In genomic region chr10:63273575-63273974, GRCh38 we compare ENCODE assay signal across 11 cellular contexts.
DNase-seq lines count a peak whose midpoint lies in the region; ATAC-seq lines count a peak whose summit lies in the region.
"Had no signal": no experiment of that assay in that cellular context is flagged by ENCODE, and none has a peak within 500 bp of the region (broad histone marks: within the 10 kb centered on the region; RNA-seq: fewer than 3 reads in every experiment).

No MANE protein-coding gene starts in this region.

- ATAC-seq in CD4-positive, CD25-positive, alpha-beta regulatory T cell (ENCODE audit: low read depth in 2 of 2): no peak
- peak; percentile 31 for ATAC-seq in activated CD8-positive, alpha-beta T cell treated with anti-CD3 and anti-CD28 coated beads, Interleukin-2, amount 10 ng/mL, durations not matched to agents 7 days and 5 days
- ATAC-seq in GM21529 (IDR thresholded peaks at IDR 0.05; ENCODE audit: unreplicated experiment) (no peak), GM21390 (IDR thresholded peaks at IDR 0.05; ENCODE audit: unreplicated experiment) (no peak)

- POLR2A ChIA-PET in activated CD8-positive, alpha-beta T cell treated with anti-CD3 and anti-CD28 coated beads, Interleukin-2, amount 10 ng/mL, durations not matched to agents 7 days and 5 days (lab: Charles Lee): no interaction called here

- peak overlapping the region in 3 of 4 donors; percentile 3 to 49 (median 6) for H3K4me3 Mint-ChIP-seq in CD4-positive, CD25-positive, alpha-beta regulatory T cell
- peak overlapping the region in 3 of 4 donors; percentile 79 to 84 (median 80) for H3K4me3 Mint-ChIP-seq in IgD-negative memory B cell
- peak overlapping the region; percentile 55 for H3K4me3 Mint-ChIP-seq in activated CD8-positive, alpha-beta T cell treated with anti-CD3 and anti-CD28 coated beads, Interleukin-2, amount 10 ng/mL, durations not matched to agents 7 days and 5 days

- no peaks in the 10 kb centered on the region for H3K9me3 Mint-ChIP-seq in CD4-positive, CD25-positive, alpha-beta regulatory T cell
- H3K9me3 Mint-ChIP-seq in IgD-negative memory B cell: no peaks in the 10 kb centered on the region
- H3K9me3 Mint-ChIP-seq in activated CD8-positive, alpha-beta T cell treated with anti-CD3 and anti-CD28 coated beads, Interleukin-2, amount 10 ng/mL, durations not matched to agents 7 days and 5 days (ENCODE audit: insufficient read depth): no peaks in the 10 kb centered on the region

- CTCF ChIA-PET in activated CD8-positive, alpha-beta T cell treated with anti-CD3 and anti-CD28 coated beads, Interleukin-2, amount 10 ng/mL, durations not matched to agents 7 days and 5 days (lab: Charles Lee): interaction anchor here (0.7 to 2.5 kb wide), 8 partner anchors 11 to 444 kb away, joined by 3 to 6 read pairs (median 3); no protein-coding TSS in a partner anchor

- H3K27ac Mint-ChIP-seq in CD4-positive, CD25-positive, alpha-beta regulatory T cell: peak overlapping the region; percentile 83 to 93 (median 92)
- H3K27ac Mint-ChIP-seq in IgD-negative memory B cell: peak overlapping the region; percentile 88 to 99 (median 95)
- H3K27ac Mint-ChIP-seq in activated CD8-positive, alpha-beta T cell treated with anti-CD3 and anti-CD28 coated beads, Interleukin-2, amount 10 ng/mL, durations not matched to agents 7 days and 5 days: peak overlapping the region; percentile 79

- peak overlapping the region; percentile 64 for H3K27ac ChIP-seq in CD4-positive, CD25-positive, alpha-beta regulatory T cell (ENCODE audit: insufficient read depth, low read length, poor library complexity, severe bottlenecking)
- peak overlapping the region; percentile 77 for H3K27ac ChIP-seq in mesodermal cell (ENCODE audit: low read depth, low read length, severe bottlenecking)
- H3K27ac ChIP-seq: ovary had no signal

- H3K27me3 ChIP-seq in CD4-positive, CD25-positive, alpha-beta regulatory T cell (ENCODE audit: control insufficient read depth, insufficient read depth, low read length): no peaks in the 10 kb centered on the region
- H3K27me3 ChIP-seq: ovary had no signal

- no peaks in the 10 kb centered on the region for H3K36me3 Mint-ChIP-seq in CD4-positive, CD25-positive, alpha-beta regulatory T cell
- H3K36me3 Mint-ChIP-seq in IgD-negative memory B cell: no peaks in the 10 kb centered on the region
- H3K36me3 Mint-ChIP-seq in activated CD8-positive, alpha-beta T cell treated with anti-CD3 and anti-CD28 coated beads, Interleukin-2, amount 10 ng/mL, durations not matched to agents 7 days and 5 days (ENCODE audit: low read depth): peaks cover 3% of the 10 kb centered on the region

- peaks cover 20% of the 10 kb centered on the region for H3K4me1 ChIP-seq in CD4-positive, CD25-positive, alpha-beta regulatory T cell (ENCODE audit: control insufficient read depth, insufficient read depth, low read length, poor library complexity, severe bottlenecking)
- H3K4me1 ChIP-seq in mesodermal cell (ENCODE audit: control insufficient read depth, insufficient read depth, low read length, poor library complexity, severe bottlenecking): peaks cover 13% of the 10 kb centered on the region

- peak overlapping the region; percentile 66 for H3K4me3 ChIP-seq in CD4-positive, CD25-positive, alpha-beta regulatory T cell (ENCODE audit: low read depth, low read length)
- H3K4me3 ChIP-seq in mesodermal cell (ENCODE audit: extremely low read depth, insufficient read depth, low read length, poor library complexity, severe bottlenecking): no peak overlapping the region
- H3K4me3 ChIP-seq: ovary had no signal

- peaks cover 13 to 31% (median 22%) of the 10 kb centered on the region in 4 donors for H3K4me1 Mint-ChIP-seq in CD4-positive, CD25-positive, alpha-beta regulatory T cell
- peaks cover 18 to 26% (median 26%) of the 10 kb centered on the region in 3 donors for H3K4me1 Mint-ChIP-seq in IgD-negative memory B cell
- peaks cover 25% of the 10 kb centered on the region for H3K4me1 Mint-ChIP-seq in activated CD8-positive, alpha-beta T cell treated with anti-CD3 and anti-CD28 coated beads, Interleukin-2, amount 10 ng/mL, durations not matched to agents 7 days and 5 days (ENCODE audit: low read depth)

- no peaks in the 10 kb centered on the region for H3K36me3 ChIP-seq in CD4-positive, CD25-positive, alpha-beta regulatory T cell (ENCODE audit: control insufficient read depth, insufficient read depth, low read length)
- H3K36me3 ChIP-seq in mesodermal cell (ENCODE audit: control insufficient read depth, insufficient read depth, low read length): peaks cover under 1% of the 10 kb centered on the region
- H3K36me3 ChIP-seq: ovary had no signal

- H3K27me3 Mint-ChIP-seq in CD4-positive, CD25-positive, alpha-beta regulatory T cell: no peaks in the 10 kb centered on the region
- H3K27me3 Mint-ChIP-seq in IgD-negative memory B cell: no peaks in the 10 kb centered on the region
- no peaks in the 10 kb centered on the region for H3K27me3 Mint-ChIP-seq in activated CD8-positive, alpha-beta T cell treated with anti-CD3 and anti-CD28 coated beads, Interleukin-2, amount 10 ng/mL, durations not matched to agents 7 days and 5 days (ENCODE audit: low read depth)

- DNase-seq in CD4-positive, CD25-positive, alpha-beta regulatory T cell: peak in 2 of 3 donors; percentile 47 to 51
- no peak for DNase-seq in activated CD8-positive, alpha-beta T cell treated with anti-CD3 and anti-CD28 coated beads, Interleukin-2, amount 10 ng/mL, durations not matched to agents 7 days and 5 days
- DNase-seq in NCI-H524 (lab: John Stamatoyannopoulos, UW) (no peak), NCI-H526 (lab: John Stamatoyannopoulos, UW) (no peak)
- DNase-seq: DND-41, foreskin fibroblast, ovary had no signal

- no peaks in the 10 kb centered on the region for H3K9me3 ChIP-seq in CD4-positive, CD25-positive, alpha-beta regulatory T cell (ENCODE audit: control insufficient read depth in 2 of 2, low read length in 2 of 2)
- H3K9me3 ChIP-seq in mesodermal cell (ENCODE audit: control insufficient read depth, low read length): no peaks in the 10 kb centered on the region
- H3K9me3 ChIP-seq: ovary had no signal

Comparison
In these comparisons a context has a peak if more than half of its experiments do, and no peak if none do; other contexts are left out.
1. DNase-seq: peak in CD4-positive, CD25-positive, alpha-beta regulatory T cell (2 of 3); none in activated CD8-positive, alpha-beta T cell treated with anti-CD3 and anti-CD28 coated beads, Interleukin-2, amount 10 ng/mL, durations not matched to agents 7 days and 5 days (single experiment), NCI-H524 (0 of 2) and NCI-H526 (0 of 2).
2. H3K4me3 Mint-ChIP-seq: peak in every context shown above with its lines; median percentile 80 in IgD-negative memory B cell; 55 in activated CD8-positive, alpha-beta T cell treated with anti-CD3 and anti-CD28 coated beads, Interleukin-2, amount 10 ng/mL, durations not matched to agents 7 days and 5 days; 6 in CD4-positive, CD25-positive, alpha-beta regulatory T cell.
3. Peak in every context shown above with its lines, with median percentiles within 50 percentile points of each other: H3K27ac Mint-ChIP-seq.